Comparison of ENCODE assay signal across 8 cellular contexts in genomic region chr16:28491970-28492474, GRCh38.
DNase-seq lines count a peak whose midpoint lies in the region; ATAC-seq and TF ChIP-seq lines count a peak whose summit lies in the region.

TSS of gene CLN3 (minus strand) at chr16:28492074. CDS start at chr16:28491759, 315 bp downstream.

- in situ Hi-C loops in GM18951 (cut with MboI; ENCODE audit: low sequenced_read_pairs, unreplicated experiment), result no loop called here

- DNase-seq in AG08395 (ENCODE audit: low spot score) (peak; percentile 95), NCI-H345 treated with DMSO at 0.1 percent for 48 hours (lab: John Stamatoyannopoulos, UW; ENCODE audit: unreplicated experiment) (peak; percentile 95), caudate nucleus (lab: John Stamatoyannopoulos, UW) (peak; percentile 56 to 98 (median 88)), inferior parietal cortex (ENCODE audit: extremely low spot score) (peak; percentile 97), smooth muscle cell of the brain vasculature (ENCODE audit: low read depth, low spot score) (peak; percentile 81)
- DNase-seq in activated CD4-positive, CD25-positive, alpha-beta regulatory T cell (lab: John Stamatoyannopoulos, UW), result peak; percentile 57 to 82 (median 66)

- ATAC-seq in HG03196 (IDR thresholded peaks at IDR 0.05; ENCODE audit: unreplicated experiment), result peak; percentile 67

- H3K27ac ChIP-seq in caudate nucleus (ENCODE audit: low read depth, low read length), result peak within 1 kb of the TSS; percentile 99

- peak; percentile 43 for TF ChIP-seq POLR2A in GM18951 (IDR thresholded peaks at IDR 0.05; ENCODE audit: extremely low read depth, insufficient read depth, insufficient read length)

Comparison
In these comparisons a context has a peak if more than half of its experiments do, and no peak if none do; other contexts are left out.
1. Peak in every context shown above with its lines: DNase-seq, ATAC-seq and H3K27ac ChIP-seq.